In genomic region chr15:40358492-40359353, GRCh38 we compare ENCODE assay signal across 6 cellular contexts. TPM values are rescaled to one million over a fixed set of nuclear protein-coding genes. Genes with fewer than 3 reads are reported as not detected.
A peak's percentile ranks its signal among the peaks of the same experiment; 100 is the strongest.
DNase-seq lines count a peak whose midpoint lies in the region; ATAC-seq and TF ChIP-seq lines count a peak whose summit lies in the region.

No MANE protein-coding gene starts in this region.

- no peak overlapping the region for H3K9ac ChIP-seq in muscle layer of colon (ENCODE audit: low read length)

- peaks cover 3% of the 10 kb centered on the region for H3K27me3 Mint-ChIP-seq in activated naive CD8-positive, alpha-beta T cell treated with anti-CD3 and anti-CD28 coated beads for 36 hours

- H3K27ac ChIP-seq in muscle layer of colon (ENCODE audit: low read depth, low read length): no peak overlapping the region
- no peak overlapping the region for H3K27ac ChIP-seq in foreskin keratinocyte

- H3K36me3 Mint-ChIP-seq in activated naive CD8-positive, alpha-beta T cell treated with anti-CD3 and anti-CD28 coated beads for 36 hours: no peaks in the 10 kb centered on the region

- H3K27me3 ChIP-seq in muscle layer of colon (ENCODE audit: control insufficient read depth in 1 of 2, insufficient read depth in 2 of 2, low read length in 2 of 2) (peaks cover 0 to 7% of the 10 kb centered on the region in 2 donors), foreskin keratinocyte (no peaks in the 10 kb centered on the region)

- no peak for DNase-seq in GM10266 (ENCODE audit: extremely low spot score)
- peak; percentile 38 for DNase-seq in activated naive CD8-positive, alpha-beta T cell treated with anti-CD3 and anti-CD28 coated beads for 36 hours
- DNase-seq in foreskin keratinocyte: no peak
- no peak for DNase-seq in NCI-H187 (lab: John Stamatoyannopoulos, UW)

- H3K4me1 ChIP-seq in muscle layer of colon (ENCODE audit: insufficient read depth, low read length) (no peaks in the 10 kb centered on the region), foreskin keratinocyte (peaks cover 9% of the 10 kb centered on the region)

- H3K9me3 Mint-ChIP-seq in activated naive CD8-positive, alpha-beta T cell treated with anti-CD3 and anti-CD28 coated beads for 36 hours: no peaks in the 10 kb centered on the region

- ATAC-seq in HG03196 (IDR thresholded peaks at IDR 0.05; ENCODE audit: unreplicated experiment) (peak; percentile 22), foreskin keratinocyte (no peak)

- peak overlapping the region; percentile 31 to 57 for H3K4me3 ChIP-seq in muscle layer of colon (ENCODE audit: low read depth in 1 of 2, low read length in 2 of 2)

- TF ChIP-seq CTCF in GM10266 (IDR thresholded peaks at IDR 0.05; ENCODE audit: control insufficient read depth, insufficient read depth, low read depth, missing control alignments) (peak; percentile 3), foreskin keratinocyte (conservative IDR thresholded peaks at IDR 0.05) (no peak)

- H3K4me3 Mint-ChIP-seq in activated naive CD8-positive, alpha-beta T cell treated with anti-CD3 and anti-CD28 coated beads for 36 hours: peak overlapping the region; percentile 78

- no peaks in the 10 kb centered on the region for H3K36me3 ChIP-seq in muscle layer of colon (ENCODE audit: insufficient read depth, low read length)

- no peaks in the 10 kb centered on the region for H3K9me3 ChIP-seq in muscle layer of colon (ENCODE audit: low read length)

- peaks cover 6% of the 10 kb centered on the region for H3K4me1 Mint-ChIP-seq in activated naive CD8-positive, alpha-beta T cell treated with anti-CD3 and anti-CD28 coated beads for 36 hours

- H3K27ac Mint-ChIP-seq in activated naive CD8-positive, alpha-beta T cell treated with anti-CD3 and anti-CD28 coated beads for 36 hours: no peak overlapping the region

RNA-seq across cellular contexts. Expression of gene DISP2, which starts 0.7 kb away (rescaled TPM):
- under 1 TPM; 0.08 to 0.14 TPM for total RNA-seq in activated naive CD8-positive, alpha-beta T cell treated with anti-CD3 and anti-CD28 coated beads for 36 hours
- 0.65 and 1.5 TPM in 2 replicates for total RNA-seq in foreskin keratinocyte
- polyA plus RNA-seq in foreskin keratinocyte: 1.9 and 6.6 TPM in 2 replicates

RNA-seq across cellular contexts. Expression of gene PHGR1, which starts 7.9 kb away (rescaled TPM):
- not detected for total RNA-seq in activated naive CD8-positive, alpha-beta T cell treated with anti-CD3 and anti-CD28 coated beads for 36 hours
- total RNA-seq in foreskin keratinocyte: not detected in 2 replicates
- polyA plus RNA-seq in foreskin keratinocyte: not detected in 2 replicates

RNA-seq across cellular contexts. Expression of gene CCDC9B, which starts 18.0 kb away (rescaled TPM):
- total RNA-seq in activated naive CD8-positive, alpha-beta T cell treated with anti-CD3 and anti-CD28 coated beads for 36 hours: under 1 TPM; 0.24 to 0.62 TPM
- total RNA-seq in foreskin keratinocyte: 48.7 and 61.7 TPM in 2 replicates
- 21.3 and 25.0 TPM in 2 replicates for polyA plus RNA-seq in foreskin keratinocyte

RNA-seq across cellular contexts. Expression of gene KNSTRN, which starts 23.8 kb away (rescaled TPM):
- total RNA-seq in activated naive CD8-positive, alpha-beta T cell treated with anti-CD3 and anti-CD28 coated beads for 36 hours: 10 to 100 TPM; 54.3 to 56.3 TPM
- total RNA-seq in foreskin keratinocyte: 69.1 and 85.9 TPM in 2 replicates
- polyA plus RNA-seq in foreskin keratinocyte: 47.9 and 67.9 TPM in 2 replicates

RNA-seq across cellular contexts. Expression of gene INAFM2, which starts 35.2 kb away (rescaled TPM):
- total RNA-seq in activated naive CD8-positive, alpha-beta T cell treated with anti-CD3 and anti-CD28 coated beads for 36 hours: 10 to 100 TPM; 13.5 to 15.5 TPM
- 15.0 and 17.8 TPM in 2 replicates for total RNA-seq in foreskin keratinocyte
- 16.2 and 19.1 TPM in 2 replicates for polyA plus RNA-seq in foreskin keratinocyte

Comparison
In these comparisons a context has a peak if more than half of its experiments do, and no peak if none do; other contexts are left out.
1. RNA of gene CCDC9B, which starts 18.0 kb away (total RNA-seq): 48.7 to 61.7 TPM in foreskin keratinocyte; 0.24 to 0.62 TPM in activated naive CD8-positive, alpha-beta T cell treated with anti-CD3 and anti-CD28 coated beads for 36 hours; every median in the first group is over 10 times any median in the second.